9 cellular contexts compared by ENCODE assay signal in the genomic region with DNA sequence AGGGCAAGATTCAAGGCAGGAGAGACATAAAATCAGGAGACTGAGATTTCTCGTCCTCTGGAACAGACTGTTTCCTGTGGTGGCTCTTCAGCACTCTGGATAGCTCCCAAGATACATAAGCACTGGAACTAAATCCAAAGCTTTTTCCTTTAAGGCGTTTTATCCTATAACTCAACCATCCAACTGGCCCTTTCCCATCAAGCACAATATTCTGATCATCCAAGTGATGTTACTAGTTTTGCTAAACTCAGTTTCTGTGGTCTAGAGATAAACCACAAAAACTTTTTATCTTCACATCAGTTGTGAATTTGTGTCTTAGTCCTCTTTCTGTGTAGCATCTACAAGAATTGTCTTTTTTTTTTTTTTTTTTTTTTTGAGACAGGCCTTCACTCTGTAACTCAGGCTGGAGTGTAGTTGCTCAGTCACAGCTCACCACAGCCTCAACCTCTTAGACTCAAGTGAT.
A peak's percentile ranks its signal among the peaks of the same experiment; 100 is the strongest.
DNase-seq lines count a peak whose midpoint lies in the region; ATAC-seq and TF ChIP-seq lines count a peak whose summit lies in the region.
"Had no signal": no experiment of that assay in that cellular context is flagged by ENCODE, and none has a peak within 500 bp of the region (broad histone marks: within the 10 kb centered on the region; RNA-seq: fewer than 3 reads in every experiment).

No MANE protein-coding gene starts in this region.

- H3K4me3 ChIP-seq in fibroblast of mammary gland (ENCODE audit: control insufficient read depth, low read depth, low read length) = no peak overlapping the region

- ATAC-seq in left lobe of liver = no peak
- ATAC-seq in HG03439 (IDR thresholded peaks at IDR 0.05; ENCODE audit: unreplicated experiment) = no peak

- TF ChIP-seq CTCF in fibroblast of mammary gland (conservative IDR thresholded peaks at IDR 0.05; ENCODE audit: control insufficient read depth, insufficient read depth, low read depth, low read length) = no peak

- peak; percentile 4 for DNase-seq in stimulated activated naive CD4-positive, alpha-beta T cell treated with Interleukin-2 at 50 U/mL for 16 hours (lab: John Stamatoyannopoulos, UW)
- no peak for DNase-seq in stimulated activated naive CD4-positive, alpha-beta T cell (lab: John Stamatoyannopoulos, UW)
- DNase-seq in T1000 (lab: John Stamatoyannopoulos, UW) (peak; percentile 9), fibroblast of mammary gland (ENCODE audit: low read depth) (peak; percentile 41), left lobe of liver (ENCODE audit: low spot score) (no peak), CD1c-positive myeloid dendritic cell (ENCODE audit: extremely low spot score) (no peak), NCI-H345 (lab: John Stamatoyannopoulos, UW) (no peak)
- DNase-seq: NCI-H82 had no signal

Comparison
In these comparisons a context has a peak if more than half of its experiments do, and no peak if none do; other contexts are left out.
1. DNase-seq: peak in stimulated activated naive CD4-positive, alpha-beta T cell treated with Interleukin-2 at 50 U/mL for 16 hours (single experiment), T1000 (single experiment) and fibroblast of mammary gland (single experiment); none in stimulated activated naive CD4-positive, alpha-beta T cell (0 of 6), left lobe of liver (single experiment), CD1c-positive myeloid dendritic cell (single experiment) and NCI-H345 (single experiment).